Comparison of ENCODE assay signal across 1 cellular context in the genomic region with DNA sequence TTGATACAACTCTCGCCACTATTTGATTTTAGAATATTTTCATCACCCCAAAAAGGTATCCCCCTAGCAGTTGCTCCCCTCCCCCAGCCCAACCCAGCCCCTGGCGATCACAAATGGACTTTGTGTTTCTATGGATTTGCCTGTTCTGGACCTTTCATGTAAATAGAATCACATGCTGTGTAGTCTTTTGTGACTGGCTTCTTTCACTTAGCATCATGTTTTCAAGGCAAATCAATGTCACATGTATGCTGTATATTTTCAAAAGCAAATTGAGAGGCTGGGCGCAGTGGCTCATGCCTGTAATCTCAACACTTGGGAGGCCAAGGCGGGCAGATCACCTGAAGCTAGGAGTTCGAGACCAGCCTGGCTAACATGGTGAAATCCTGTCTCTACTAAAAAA.
TF ChIP-seq lines count a peak whose summit lies in the region.

No MANE protein-coding gene starts in this region.

TF ChIP-seq in HepG2, 621 proteins besides CTCF, POLR2A, EP300 and RAD21 (continued from another document):
- TF ChIP-seq THAP11 (CRISPR knock-in tag; IDR thresholded peaks at IDR 0.05): 0 out of 2 replicates have a peak, but pooled peaks have one; percentile 32
- peak; percentile 63; the same call in 1 of the 2 replicates for TF ChIP-seq FOXK1 (CRISPR knock-in tag; IDR thresholded peaks at IDR 0.05; ENCODE audit: borderline replicate concordance, low read depth)
- TF ChIP-seq HNF4G (IDR thresholded peaks at IDR 0.05; ENCODE audit: borderline replicate concordance, low read depth, low read length): 0 out of 2 replicates have a peak, but pooled peaks have one; percentile 25
- no peak for TF ChIP-seq HNF4G (CRISPR knock-in tag; IDR thresholded peaks at IDR 0.05; ENCODE audit: borderline replicate concordance, low read depth)
- TF ChIP-seq, protein P1, sequence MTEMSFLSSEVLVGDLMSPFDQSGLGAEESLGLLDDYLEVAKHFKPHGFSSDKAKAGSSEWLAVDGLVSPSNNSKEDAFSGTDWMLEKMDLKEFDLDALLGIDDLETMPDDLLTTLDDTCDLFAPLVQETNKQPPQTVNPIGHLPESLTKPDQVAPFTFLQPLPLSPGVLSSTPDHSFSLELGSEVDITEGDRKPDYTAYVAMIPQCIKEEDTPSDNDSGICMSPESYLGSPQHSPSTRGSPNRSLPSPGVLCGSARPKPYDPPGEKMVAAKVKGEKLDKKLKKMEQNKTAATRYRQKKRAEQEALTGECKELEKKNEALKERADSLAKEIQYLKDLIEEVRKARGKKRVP (CRISPR knock-in tag; IDR thresholded peaks at IDR 0.05): peak in 1 of 2 experiments; percentile 31; a peak in 1 of 4 replicates
- TF ChIP-seq HDAC1 (CRISPR knock-in tag; IDR thresholded peaks at IDR 0.05): 0 out of 2 replicates have a peak, but pooled peaks have one; percentile 11
- TF ChIP-seq, protein P2, sequence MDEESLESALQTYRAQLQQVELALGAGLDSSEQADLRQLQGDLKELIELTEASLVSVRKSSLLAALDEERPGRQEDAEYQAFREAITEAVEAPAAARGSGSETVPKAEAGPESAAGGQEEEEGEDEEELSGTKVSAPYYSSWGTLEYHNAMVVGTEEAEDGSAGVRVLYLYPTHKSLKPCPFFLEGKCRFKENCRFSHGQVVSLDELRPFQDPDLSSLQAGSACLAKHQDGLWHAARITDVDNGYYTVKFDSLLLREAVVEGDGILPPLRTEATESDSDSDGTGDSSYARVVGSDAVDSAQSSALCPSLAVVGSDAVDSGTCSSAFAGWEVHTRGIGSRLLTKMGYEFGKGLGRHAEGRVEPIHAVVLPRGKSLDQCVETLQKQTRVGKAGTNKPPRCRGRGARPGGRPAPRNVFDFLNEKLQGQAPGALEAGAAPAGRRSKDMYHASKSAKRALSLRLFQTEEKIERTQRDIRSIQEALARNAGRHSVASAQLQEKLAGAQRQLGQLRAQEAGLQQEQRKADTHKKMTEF (CRISPR knock-in tag; IDR thresholded peaks at IDR 0.05): no peak
- TF ChIP-seq, protein P3, sequence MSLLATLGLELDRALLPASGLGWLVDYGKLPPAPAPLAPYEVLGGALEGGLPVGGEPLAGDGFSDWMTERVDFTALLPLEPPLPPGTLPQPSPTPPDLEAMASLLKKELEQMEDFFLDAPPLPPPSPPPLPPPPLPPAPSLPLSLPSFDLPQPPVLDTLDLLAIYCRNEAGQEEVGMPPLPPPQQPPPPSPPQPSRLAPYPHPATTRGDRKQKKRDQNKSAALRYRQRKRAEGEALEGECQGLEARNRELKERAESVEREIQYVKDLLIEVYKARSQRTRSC (CRISPR knock-in tag; IDR thresholded peaks at IDR 0.05; ENCODE audit: low read depth): no peak
- TF ChIP-seq ZSCAN20 (CRISPR knock-in tag; IDR thresholded peaks at IDR 0.05; ENCODE audit: borderline replicate concordance): no peak
- TF ChIP-seq ZNF44 (CRISPR knock-in tag; IDR thresholded peaks at IDR 0.05): no peak
- peak; percentile 66 for TF ChIP-seq FOXA3 (CRISPR knock-in tag; IDR thresholded peaks at IDR 0.05)
- no peak for TF ChIP-seq ATAD3A (CRISPR knock-in tag; IDR thresholded peaks at IDR 0.05)
- TF ChIP-seq ARNTL (CRISPR knock-in tag; IDR thresholded peaks at IDR 0.05): 0 out of 2 replicates have a peak, but pooled peaks have one; percentile 45
- TF ChIP-seq ZNF121 (CRISPR knock-in tag; IDR thresholded peaks at IDR 0.05): no peak
- peak; percentile 51 for TF ChIP-seq BCL6 (CRISPR knock-in tag; IDR thresholded peaks at IDR 0.05)
